ENCODE assay signal across 20 cellular contexts in genomic region chr18:63981719-63982118, GRCh38. TPM values are rescaled to one million over a fixed set of nuclear protein-coding genes. Genes with fewer than 3 reads are reported as not detected.
DNase-seq lines count a peak whose midpoint lies in the region; ATAC-seq and TF ChIP-seq lines count a peak whose summit lies in the region.
"Had no signal": no experiment of that assay in that cellular context is flagged by ENCODE, and none has a peak within 500 bp of the region (broad histone marks: within the 10 kb centered on the region; RNA-seq: fewer than 3 reads in every experiment).

No MANE protein-coding gene starts in this region.

- no peaks in the 10 kb centered on the region for H3K27me3 ChIP-seq in HL-60 (ENCODE audit: insufficient read depth, poor library complexity, severe bottlenecking)
- H3K27me3 ChIP-seq in suprapubic skin, result no peaks in the 10 kb centered on the region
- H3K27me3 ChIP-seq in breast epithelium, result no peaks in the 10 kb centered on the region
- no peaks in the 10 kb centered on the region for H3K27me3 ChIP-seq in ovary
- H3K27me3 ChIP-seq in tibial nerve, result no peaks in the 10 kb centered on the region
- H3K27me3 ChIP-seq: SJCRH30 had no signal

- DNase-seq in HL-60 (ENCODE audit: low read depth in 1 of 2, low spot score in 1 of 2), result no peak
- no peak for DNase-seq in left colon
- no peak for DNase-seq in suprapubic skin (ENCODE audit: low spot score in 2 of 2)
- no peak for DNase-seq in breast epithelium (ENCODE audit: low spot score in 2 of 2)
- DNase-seq in ovary, result no peak
- DNase-seq in tibial nerve (ENCODE audit: low spot score in 2 of 2), result no peak
- DNase-seq: Caco-2; CD4-positive, alpha-beta T cell; DMS153; KBM-7; NCI-H1105; NCI-H1694; NCI-H2081; NCI-H2171 treated with DMSO at 0.1 percent for 48 hours; NCI-H446; NCI-H526 treated with DMSO at 0.1 percent for 48 hours; OCI-M1; SJCRH30 had no signal

- intact Hi-C loops in left colon (cut with DNase I, micrococcal nuclease) (no loop called here), breast epithelium (cut with DNase I; ENCODE audit: low total_unique reads) (no loop called here), ovary (cut with DNase I) (no loop called here)

- TF ChIP-seq POLR2A in suprapubic skin (IDR thresholded peaks at IDR 0.05) (no peak), breast epithelium (IDR thresholded peaks at IDR 0.05) (no peak), ovary (IDR thresholded peaks at IDR 0.05) (no peak), tibial nerve (IDR thresholded peaks at IDR 0.05) (no peak)

- H3K4me1 ChIP-seq in suprapubic skin, result peaks cover 19% of the 10 kb centered on the region
- no peaks in the 10 kb centered on the region for H3K4me1 ChIP-seq in breast epithelium
- H3K4me1 ChIP-seq in ovary (ENCODE audit: insufficient read depth), result no peaks in the 10 kb centered on the region
- H3K4me1 ChIP-seq in tibial nerve, result peaks cover 0 to 20% (median 6%) of the 10 kb centered on the region in 4 donors
- H3K4me1 ChIP-seq: Caco-2, SJCRH30 had no signal

- H3K9me3 ChIP-seq in suprapubic skin (no peaks in the 10 kb centered on the region), breast epithelium (no peaks in the 10 kb centered on the region), ovary (no peaks in the 10 kb centered on the region), tibial nerve (no peaks in the 10 kb centered on the region)
- H3K9me3 ChIP-seq: Caco-2, SJCRH30 had no signal

- H3K36me3 ChIP-seq in suprapubic skin (peaks cover 44% of the 10 kb centered on the region), breast epithelium (no peaks in the 10 kb centered on the region), ovary (no peaks in the 10 kb centered on the region), tibial nerve (peaks cover 0 to 62% (median 11%) of the 10 kb centered on the region in 3 donors)
- H3K36me3 ChIP-seq: SJCRH30 had no signal

- TF ChIP-seq CTCF in HL-60 (IDR thresholded peaks at IDR 0.05; ENCODE audit: insufficient read depth, low read length) (no peak), suprapubic skin (IDR thresholded peaks at IDR 0.05) (no peak), breast epithelium (IDR thresholded peaks at IDR 0.05) (no peak), ovary (IDR thresholded peaks at IDR 0.05) (no peak), tibial nerve (IDR thresholded peaks at IDR 0.05) (no peak)

- ATAC-seq in GM18868 (IDR thresholded peaks at IDR 0.05; ENCODE audit: unreplicated experiment) (peak; percentile 62), left colon (peak; percentile 46)
- ATAC-seq: HCT116 had no signal

- H3K27ac ChIP-seq in HL-60 (replicated peaks) (peak overlapping the region; percentile 77), suprapubic skin (peak overlapping the region; percentile 11), breast epithelium (no peak overlapping the region), ovary (no peak overlapping the region), tibial nerve (no peak overlapping the region)
- H3K27ac ChIP-seq: SJCRH30 had no signal

- no peak overlapping the region for H3K4me3 ChIP-seq in HL-60 (replicated peaks; ENCODE audit: insufficient read depth, low read length)
- H3K4me3 ChIP-seq in suprapubic skin, result no peak overlapping the region
- no peak overlapping the region for H3K4me3 ChIP-seq in breast epithelium
- H3K4me3 ChIP-seq in ovary, result no peak overlapping the region
- H3K4me3 ChIP-seq in tibial nerve, result no peak overlapping the region
- H3K4me3 ChIP-seq: SJCRH30 had no signal

- WGBS in suprapubic skin, result 60% methylated on average over 2 of the region's 2 CpGs
- WGBS in ovary, 3 donors, result 70 to 73% (median 71%) methylated on average over 2 of the region's 2 CpGs
- WGBS in tibial nerve, 2 donors, result 64 to 66% methylated on average over 2 of the region's 2 CpGs

- no peak for TF ChIP-seq EP300 in suprapubic skin (IDR thresholded peaks at IDR 0.05)
- TF ChIP-seq EP300 in ovary (IDR thresholded peaks at IDR 0.05), result no peak
- no peak for TF ChIP-seq EP300 in tibial nerve (IDR thresholded peaks at IDR 0.05)

RNA-seq across cellular contexts. Expression of gene SERPINB8, which starts 11.8 kb away (rescaled TPM):
- total RNA-seq in left colon (10 to 100 TPM; 19.3 to 37.8 TPM), suprapubic skin (10 to 100 TPM; 47.3 to 64.2 (median 60.5) TPM), breast epithelium (10 to 100 TPM; 13.1 to 16.0 (median 13.5) TPM), ovary (10 to 100 TPM in 1 of 7 donors, 1 to 10 TPM in 6; 4.9 to 10.7 (median 6.9) TPM), tibial nerve (10 to 100 TPM; 10.9 to 29.4 (median 17.9) TPM)
- polyA plus RNA-seq in ovary, result 10 to 100 TPM in 1 of 2 donors, 1 to 10 TPM in 1; 4.4 to 10.5 TPM

RNA-seq across cellular contexts. Expression of gene HMSD, which starts 32.6 kb away (rescaled TPM):
- total RNA-seq in left colon, result under 1 TPM in 1 of 2 donors, not detected in 1; 0.55 TPM
- total RNA-seq in suprapubic skin, result not detected
- under 1 TPM in 1 of 3 donors, not detected in 2; 0.29 TPM for total RNA-seq in breast epithelium
- total RNA-seq in ovary, result 1 to 10 TPM in 1 of 7 donors, not detected in 6; 2.0 TPM
- under 1 TPM; 0.02 to 0.08 TPM for polyA plus RNA-seq in ovary
- under 1 TPM in 2 of 4 donors, not detected in 2; 0.63 to 0.87 TPM for total RNA-seq in tibial nerve
- total RNA-seq: Caco-2; CD4-positive, alpha-beta T cell; SJCRH30 had no signal

Comparison
In these comparisons a context has a peak if more than half of its experiments do, and no peak if none do; other contexts are left out.
1. H3K27ac ChIP-seq: peak in HL-60 (single experiment) and suprapubic skin (single experiment); none in breast epithelium (0 of 2), ovary (0 of 2) and tibial nerve (0 of 4).